ENCODE assay signal across 10 cellular contexts in genomic region chr3:11291808-11292207, GRCh38. TPM values are rescaled to one million over a fixed set of nuclear protein-coding genes. Genes with fewer than 3 reads are reported as not detected.
DNase-seq lines count a peak whose midpoint lies in the region; TF ChIP-seq lines count a peak whose summit lies in the region.
"Had no signal": no experiment of that assay in that cellular context is flagged by ENCODE, and none has a peak within 500 bp of the region (broad histone marks: within the 10 kb centered on the region; RNA-seq: fewer than 3 reads in every experiment).

No MANE protein-coding gene starts in this region.

- peak overlapping the region; percentile 41 for H3K4me3 Mint-ChIP-seq in T-helper 1 cell treated with Interleukin-12 subunit alpha and Interleukin-12 subunit beta and Interleukin-4 antibody, amounts not matched to agents 30 μg/mL and 1 μg/mL, for 36 hours

- H3K36me3 ChIP-seq in brain microvascular endothelial cell (replicated peaks) (no peaks in the 10 kb centered on the region), osteoblast (ENCODE audit: insufficient read depth, low read length) (peaks cover 4% of the 10 kb centered on the region), H7 (replicated peaks; ENCODE audit: control insufficient read depth, insufficient read depth, low read length) (no peaks in the 10 kb centered on the region)

- H3K79me2 ChIP-seq in osteoblast (ENCODE audit: insufficient read depth, low read length): peaks cover 43% of the 10 kb centered on the region

- TF ChIP-seq CTCF in brain microvascular endothelial cell (IDR thresholded peaks at IDR 0.05; ENCODE audit: low read depth, low read length, missing control alignments) (no peak), osteoblast (IDR thresholded peaks at IDR 0.05; ENCODE audit: extremely low read depth, low read depth, low read length) (no peak)

- peaks cover 29% of the 10 kb centered on the region for H3K36me3 Mint-ChIP-seq in T-helper 1 cell treated with Interleukin-12 subunit alpha and Interleukin-12 subunit beta and Interleukin-4 antibody, amounts not matched to agents 30 μg/mL and 1 μg/mL, for 36 hours (ENCODE audit: low read depth)

- no peaks in the 10 kb centered on the region for H3K9me3 Mint-ChIP-seq in T-helper 1 cell treated with Interleukin-12 subunit alpha and Interleukin-12 subunit beta and Interleukin-4 antibody, amounts not matched to agents 30 μg/mL and 1 μg/mL, for 36 hours

- H3K4me2 ChIP-seq in osteoblast (ENCODE audit: insufficient read depth, low read length): peak overlapping the region; percentile 21
- H3K4me2 ChIP-seq: KMS-11 had no signal

- H3K4me1 ChIP-seq in osteoblast (ENCODE audit: insufficient read depth, low read length): peaks cover 51% of the 10 kb centered on the region
- H3K4me1 ChIP-seq: body of pancreas had no signal

- no peak overlapping the region for H2AFZ ChIP-seq in osteoblast (ENCODE audit: low read length)

- H3K27me3 ChIP-seq in brain microvascular endothelial cell (replicated peaks) (no peaks in the 10 kb centered on the region), osteoblast (ENCODE audit: insufficient read depth, low read length) (no peaks in the 10 kb centered on the region), H7 (ENCODE audit: control insufficient read depth, insufficient read depth, low read length) (no peaks in the 10 kb centered on the region)
- H3K27me3 ChIP-seq: body of pancreas had no signal

- H3K4me1 Mint-ChIP-seq in T-helper 1 cell treated with Interleukin-12 subunit alpha and Interleukin-12 subunit beta and Interleukin-4 antibody, amounts not matched to agents 30 μg/mL and 1 μg/mL, for 36 hours (ENCODE audit: low read depth): peaks cover 42% of the 10 kb centered on the region

- no peaks in the 10 kb centered on the region for H4K20me1 ChIP-seq in osteoblast (ENCODE audit: insufficient read depth, low read length)

- H3K9me3 ChIP-seq in osteoblast (ENCODE audit: low read depth, low read length): no peaks in the 10 kb centered on the region
- H3K9me3 ChIP-seq: body of pancreas had no signal

- peak overlapping the region; percentile 82 for H3K27ac ChIP-seq in brain microvascular endothelial cell
- peak overlapping the region; percentile 98 for H3K27ac ChIP-seq in osteoblast (ENCODE audit: low read depth, low read length)
- H3K27ac ChIP-seq: body of pancreas, KMS-11 had no signal

- H3K4me3 ChIP-seq in brain microvascular endothelial cell (ENCODE audit: low read depth, low read length) (no peak overlapping the region), osteoblast (ENCODE audit: insufficient read depth, low read length) (no peak overlapping the region), H7 (ENCODE audit: insufficient read depth, low read depth, low read length) (no peak overlapping the region)
- H3K4me3 ChIP-seq: body of pancreas had no signal

- peak overlapping the region; percentile 92 for H3K27ac Mint-ChIP-seq in T-helper 1 cell treated with Interleukin-12 subunit alpha and Interleukin-12 subunit beta and Interleukin-4 antibody, amounts not matched to agents 30 μg/mL and 1 μg/mL, for 36 hours

- DNase-seq in T-helper 1 cell (no peak), NCI-H146 treated with DMSO at 0.1 percent for 48 hours (lab: John Stamatoyannopoulos, UW; ENCODE audit: unreplicated experiment) (peak; percentile 47), brain microvascular endothelial cell (no peak), osteoblast (ENCODE audit: insufficient read length, low spot score, missing footprints) (no peak), NK-92 (lab: John Stamatoyannopoulos, UW; ENCODE audit: unreplicated experiment) (no peak), NOMO-1 treated with dmso at 0.1 percent for 144 hours (lab: John Stamatoyannopoulos, UW; ENCODE audit: unreplicated experiment) (no peak), H7 (no peak)

- in situ Hi-C loops in brain microvascular endothelial cell (cut with HindIII; ENCODE audit: low pct_ligation_motif_present, low sequenced_read_pairs): no loop called here

- H3K27me3 Mint-ChIP-seq in T-helper 1 cell treated with Interleukin-12 subunit alpha and Interleukin-12 subunit beta and Interleukin-4 antibody, amounts not matched to agents 30 μg/mL and 1 μg/mL, for 36 hours (ENCODE audit: low read depth): no peaks in the 10 kb centered on the region

RNA-seq across cellular contexts. Expression of gene ATG7, which starts 19.6 kb away (rescaled TPM):
- 83.7 and 93.4 TPM in 2 replicates for total RNA-seq in osteoblast
- total RNA-seq in H7 (2014; rRNA removed; shearing (Covaris generic)): 21.7 and 35.2 TPM in 2 replicates
